In the genomic region with DNA sequence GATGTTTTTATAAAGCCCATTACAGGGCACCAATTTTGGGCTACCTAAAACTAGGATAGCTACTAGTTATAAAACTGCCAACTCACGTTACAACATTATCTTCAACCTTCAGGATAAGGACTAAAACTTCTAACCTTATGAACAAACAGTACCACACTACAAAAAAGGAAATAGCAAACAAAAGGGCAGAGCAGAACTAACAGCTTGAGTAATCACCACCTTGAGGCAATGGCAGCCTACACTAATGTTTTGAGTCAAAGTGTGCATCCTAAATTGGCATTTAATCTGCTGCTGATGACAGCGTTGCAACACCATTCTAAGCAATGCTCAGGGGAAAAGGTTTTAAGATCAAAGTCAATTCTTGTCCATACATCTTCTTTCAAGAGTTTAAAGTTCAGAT, we compare ENCODE assay signal across 11 cellular contexts. TPM values are rescaled to one million over a fixed set of nuclear protein-coding genes. Genes with fewer than 3 reads are reported as not detected.
DNase-seq lines count a peak whose midpoint lies in the region; ATAC-seq and TF ChIP-seq lines count a peak whose summit lies in the region.
"Had no signal": no experiment of that assay in that cellular context is flagged by ENCODE, and none has a peak within 500 bp of the region (broad histone marks: within the 10 kb centered on the region; RNA-seq: fewer than 3 reads in every experiment).

No MANE protein-coding gene starts in this region.

- H3K9me3 ChIP-seq in neutrophil = no peaks in the 10 kb centered on the region
- H3K9me3 ChIP-seq: ovary had no signal

- ATAC-seq in HG03135 (IDR thresholded peaks at IDR 0.05; ENCODE audit: unreplicated experiment) = no peak

- H3K27ac Mint-ChIP-seq in brain = peak overlapping the region in 4 of 5 experiments; percentile 4 to 63 (median 32)

- peaks cover 65% of the 10 kb centered on the region for H3K36me3 ChIP-seq in neutrophil
- H3K36me3 ChIP-seq: ovary had no signal

- H3K27me3 Mint-ChIP-seq in brain = no peaks in the 10 kb centered on the region

- peaks cover 35 to 37% of the 10 kb centered on the region in 2 experiments for H3K4me1 ChIP-seq in neutrophil (ENCODE audit: control insufficient read depth in 1 of 2, insufficient read depth in 1 of 2, low read depth in 1 of 2, low read length in 1 of 2)

- H3K4me3 Mint-ChIP-seq in brain = no peak overlapping the region

- DNase-seq in GM12865 (ENCODE audit: low read depth) = peak; percentile 63
- peak; percentile 24 for DNase-seq in MV-4-11 (lab: John Stamatoyannopoulos, UW)
- DNase-seq in NCI-H2029 treated with DMSO at 0.1 percent for 48 hours (lab: John Stamatoyannopoulos, UW) = no peak
- DNase-seq in COLO829 (ENCODE audit: low spot score) = no peak
- DNase-seq: effector CD4-positive, alpha-beta T cell; NCI-H187 treated with DMSO at 0.1 percent for 48 hours; ovary had no signal

- peaks cover 0 to 6% (median 0%) of the 10 kb centered on the region in 5 experiments for H3K9me3 Mint-ChIP-seq in brain

- TF ChIP-seq CTCF in GM12865 (IDR thresholded peaks at IDR 0.05; ENCODE audit: insufficient read depth, low read depth, low read length, missing control alignments) (no peak), brain (conservative IDR thresholded peaks at IDR 0.05) (no peak), neutrophil (IDR thresholded peaks at IDR 0.05) (no peak)

- H3K4me1 Mint-ChIP-seq in brain = peaks cover 31% of the 10 kb centered on the region

- no peaks in the 10 kb centered on the region for H3K27me3 ChIP-seq in neutrophil
- H3K27me3 ChIP-seq: ovary had no signal

- H3K4me3 ChIP-seq in GM12865 (ENCODE audit: low read depth, low read length) (no peak overlapping the region), neutrophil (ENCODE audit: low read depth in 1 of 2, low read length in 1 of 2) (peak overlapping the region in 1 of 2 experiments; percentile 15)
- H3K4me3 ChIP-seq: ovary had no signal

- H3K36me3 Mint-ChIP-seq in brain = peaks cover 91% of the 10 kb centered on the region

- peak overlapping the region; percentile 81 for H3K27ac ChIP-seq in neutrophil
- H3K27ac ChIP-seq: HL-60, ovary had no signal

RNA-seq across cellular contexts. Expression of gene PTP4A2, which starts 27.2 kb away (rescaled TPM):
- polyA plus RNA-seq in brain (ENCODE audit: insufficient read depth, low read depth, low replicate concordance) = 165 TPM

Comparison
In these comparisons a context has a peak if more than half of its experiments do, and no peak if none do; other contexts are left out.
1. DNase-seq: peak in GM12865 (single experiment) and MV-4-11 (single experiment); none in NCI-H2029 treated with DMSO at 0.1 percent for 48 hours (single experiment) and COLO829 (single experiment).